1 cellular context compared by ENCODE assay signal in genomic region chr20:48738399-48739304, GRCh38.
TF ChIP-seq lines count a peak whose summit lies in the region.

No MANE protein-coding gene starts in this region.

TF ChIP-seq in HepG2, 621 proteins besides CTCF, POLR2A, EP300 and RAD21 (continued from another document and continues in another):
- no peak for TF ChIP-seq ZHX1 (CRISPR knock-in tag; IDR thresholded peaks at IDR 0.05; ENCODE audit: low read depth)
- no peak for TF ChIP-seq MXD4 (CRISPR knock-in tag; IDR thresholded peaks at IDR 0.05)
- TF ChIP-seq ARID3A (IDR thresholded peaks at IDR 0.05; ENCODE audit: low read depth, low read length) = no peak
- no peak for TF ChIP-seq DDIT3 (CRISPR knock-in tag; IDR thresholded peaks at IDR 0.05)
- peak; percentile 59; the same call in 1 of the 2 replicates for TF ChIP-seq HOXA3 (CRISPR knock-in tag; IDR thresholded peaks at IDR 0.05)
- peak; percentile 69 for TF ChIP-seq POGZ (CRISPR knock-in tag; IDR thresholded peaks at IDR 0.05)
- no peak for TF ChIP-seq FOXP1 (IDR thresholded peaks at IDR 0.05)
- peak; percentile 52 for TF ChIP-seq FOXP1 (CRISPR knock-in tag; IDR thresholded peaks at IDR 0.05)
- TF ChIP-seq ZNF607 (CRISPR knock-in tag; IDR thresholded peaks at IDR 0.05; ENCODE audit: borderline replicate concordance) = no peak
- TF ChIP-seq ZNF264 (CRISPR knock-in tag; IDR thresholded peaks at IDR 0.05) = no peak
- peak; percentile 49; the same call in 1 of the 2 replicates for TF ChIP-seq MXD1 (CRISPR knock-in tag; IDR thresholded peaks at IDR 0.05)
- TF ChIP-seq REPIN1 (CRISPR knock-in tag; IDR thresholded peaks at IDR 0.05; ENCODE audit: borderline replicate concordance, low read depth) = no peak
- no peak; the same call in none of the 2 replicates for TF ChIP-seq RBAK (CRISPR knock-in tag; IDR thresholded peaks at IDR 0.05)
- TF ChIP-seq TBP (CRISPR knock-in tag; IDR thresholded peaks at IDR 0.05) = no peak
- TF ChIP-seq ZNF550 (CRISPR knock-in tag; IDR thresholded peaks at IDR 0.05; ENCODE audit: borderline replicate concordance) = 0 out of 2 replicates have a peak, but pooled peaks have one; percentile 83
- no peak; the same call in 1 of the 2 replicates for TF ChIP-seq ZNF580 (CRISPR knock-in tag; IDR thresholded peaks at IDR 0.05; ENCODE audit: borderline replicate concordance, low read depth)
- TF ChIP-seq KMT2A (CRISPR knock-in tag; IDR thresholded peaks at IDR 0.05) = no peak
- TF ChIP-seq BRF2 (CRISPR knock-in tag; IDR thresholded peaks at IDR 0.05) = no peak
- 0 out of 2 replicates have a peak, but pooled peaks have one; percentile 41 for TF ChIP-seq KDM1A (CRISPR knock-in tag; IDR thresholded peaks at IDR 0.05)
- TF ChIP-seq ZNF275 (CRISPR knock-in tag; IDR thresholded peaks at IDR 0.05; ENCODE audit: borderline replicate concordance) = no peak
- TF ChIP-seq BHLHE40 (IDR thresholded peaks at IDR 0.05; ENCODE audit: low read length) = peak; percentile 17; the same call in 1 of the 2 replicates
- TF ChIP-seq ZBTB21 (CRISPR knock-in tag; IDR thresholded peaks at IDR 0.05) = 0 out of 2 replicates have a peak, but pooled peaks have one; percentile 43
- TF ChIP-seq XBP1 (CRISPR knock-in tag; IDR thresholded peaks at IDR 0.05) = no peak
- TF ChIP-seq ZNF230 (CRISPR knock-in tag; IDR thresholded peaks at IDR 0.05) = 0 out of 2 replicates have a peak, but pooled peaks have one; percentile 66
- TF ChIP-seq RFXAP (CRISPR knock-in tag; IDR thresholded peaks at IDR 0.05; ENCODE audit: borderline replicate concordance) = no peak
- no peak for TF ChIP-seq TEF (CRISPR knock-in tag; IDR thresholded peaks at IDR 0.05)
- no peak for TF ChIP-seq ZNF136 (CRISPR knock-in tag; IDR thresholded peaks at IDR 0.05; ENCODE audit: low read depth)
- no peak; the same call in 1 of the 2 replicates for TF ChIP-seq IRF9 (CRISPR knock-in tag; IDR thresholded peaks at IDR 0.05; ENCODE audit: borderline replicate concordance)
- TF ChIP-seq ARNT (IDR thresholded peaks at IDR 0.05) = no peak
- TF ChIP-seq ZNF598 (CRISPR knock-in tag; IDR thresholded peaks at IDR 0.05; ENCODE audit: borderline replicate concordance) = 0 out of 2 replicates have a peak, but pooled peaks have one; percentile 56
- peak; percentile 54; the same call in 1 of the 2 replicates for TF ChIP-seq TCF7 (IDR thresholded peaks at IDR 0.05; ENCODE audit: low read depth)
- no peak for TF ChIP-seq IKZF1 (IDR thresholded peaks at IDR 0.05)
- TF ChIP-seq ZNF616 (CRISPR knock-in tag; IDR thresholded peaks at IDR 0.05; ENCODE audit: low read depth) = no peak
- no peak for TF ChIP-seq SP1 (IDR thresholded peaks at IDR 0.05)
- no peak for TF ChIP-seq SP1 (CRISPR knock-in tag; IDR thresholded peaks at IDR 0.05)
- TF ChIP-seq ZNF644 (CRISPR knock-in tag; IDR thresholded peaks at IDR 0.05; ENCODE audit: low read depth) = no peak
- TF ChIP-seq ZBTB39 (CRISPR knock-in tag; IDR thresholded peaks at IDR 0.05) = no peak
- TF ChIP-seq ZNF335 (CRISPR knock-in tag; IDR thresholded peaks at IDR 0.05) = no peak
- no peak for TF ChIP-seq SUZ12 (IDR thresholded peaks at IDR 0.05; ENCODE audit: low read depth, low read length)
- no peak for TF ChIP-seq ZNF33A (CRISPR knock-in tag; IDR thresholded peaks at IDR 0.05; ENCODE audit: borderline replicate concordance)
- no peak for TF ChIP-seq ATM (IDR thresholded peaks at IDR 0.05; ENCODE audit: borderline replicate concordance)
- no peak for TF ChIP-seq ETS1 (CRISPR knock-in tag; IDR thresholded peaks at IDR 0.05)
- no peak for TF ChIP-seq DNMT1 (CRISPR knock-in tag; IDR thresholded peaks at IDR 0.05)
- TF ChIP-seq MAFK (conservative IDR thresholded peaks at IDR 0.05 in 1 of 2, IDR thresholded peaks at IDR 0.05 in 1 of 2; ENCODE audit: low read length in 2 of 2) = no peak
- peak; percentile 96 for TF ChIP-seq PAXIP1 (CRISPR knock-in tag; conservative IDR thresholded peaks at IDR 0.05)
- TF ChIP-seq HINFP (CRISPR knock-in tag; IDR thresholded peaks at IDR 0.05; ENCODE audit: low read depth) = no peak
- no peak for TF ChIP-seq BRCA1 (CRISPR knock-in tag; IDR thresholded peaks at IDR 0.05)
- TF ChIP-seq FOXM1 (CRISPR knock-in tag; IDR thresholded peaks at IDR 0.05) = no peak
- TF ChIP-seq DMAP1 (CRISPR knock-in tag; IDR thresholded peaks at IDR 0.05) = no peak
